In genomic region chr15:85443046-85443445, GRCh38 we compare ENCODE assay signal across 9 cellular contexts.
DNase-seq lines count a peak whose midpoint lies in the region; ATAC-seq, FAIRE-seq and TF ChIP-seq lines count a peak whose summit lies in the region.
"Had no signal": no experiment of that assay in that cellular context is flagged by ENCODE, and none has a peak within 500 bp of the region (broad histone marks: within the 10 kb centered on the region; RNA-seq: fewer than 3 reads in every experiment).

No MANE protein-coding gene starts in this region.

- no peak for FAIRE-seq in HepG2 (lab: Jason Lieb, UNC)
- FAIRE-seq in K562 (lab: Jason Lieb, UNC), result no peak

- no peak for ATAC-seq in HepG2
- no peak for ATAC-seq in right lobe of liver
- ATAC-seq in HG03097 (IDR thresholded peaks at IDR 0.05; ENCODE audit: low FRiP score, unreplicated experiment), result peak; percentile 46
- no peak for ATAC-seq in K562
- no peak for ATAC-seq in upper lobe of right lung

- TF ChIP-seq EP300 in HepG2 (IDR thresholded peaks at IDR 0.05; ENCODE audit: low read depth in 2 of 2, low read length in 2 of 2) (no peak), HepG2 (CRISPR knock-in tag; IDR thresholded peaks at IDR 0.05; ENCODE audit: borderline replicate concordance) (no peak), K562 (IDR thresholded peaks at IDR 0.05; ENCODE audit: low read length) (no peak)

- H3K4me3 ChIP-seq in HepG2 (replicated peaks in 1 of 3; ENCODE audit: insufficient read depth in 1 of 3, low read depth in 2 of 3, low read length in 3 of 3) (no peak overlapping the region), right lobe of liver (no peak overlapping the region), K562 (no peak overlapping the region), upper lobe of right lung (no peak overlapping the region)

- H3K79me2 ChIP-seq in HepG2 (ENCODE audit: insufficient read depth, low read length) (peaks cover 44% of the 10 kb centered on the region), K562 (ENCODE audit: control insufficient read depth, insufficient read depth, low read length) (no peaks in the 10 kb centered on the region)

- H3K36me3 ChIP-seq in HepG2 (replicated peaks in 1 of 2; ENCODE audit: control insufficient read depth in 1 of 2, insufficient read depth in 2 of 2, low read length in 2 of 2) (no peaks in the 10 kb centered on the region), right lobe of liver (no peaks in the 10 kb centered on the region), K562 (ENCODE audit: control insufficient read depth, insufficient read depth, low read length) (no peaks in the 10 kb centered on the region), upper lobe of right lung (no peaks in the 10 kb centered on the region)

- H3K9ac ChIP-seq in HepG2 (ENCODE audit: insufficient read depth, low read depth, low read length), result no peak overlapping the region; the same call in 1 of the 2 replicates
- H3K9ac ChIP-seq in K562 (ENCODE audit: insufficient read depth in 1 of 2, low read depth in 2 of 2, low read length in 2 of 2), result no peak overlapping the region

- H3K4me2 ChIP-seq in HepG2 (ENCODE audit: low read depth, low read length) (no peak overlapping the region), K562 (ENCODE audit: insufficient read depth, low read length) (no peak overlapping the region)

- BruUV-seq in HepG2 (replicated peaks; lab: Mats Ljungman, UMichigan) (no TSS peak), K562 (replicated peaks; lab: Mats Ljungman, UMichigan) (no TSS peak)

- 0 out of 2 replicates have a peak, but pooled peaks cover 4% of the 10 kb centered on the region for H4K20me1 ChIP-seq in HepG2 (ENCODE audit: insufficient read depth, low read length)
- H4K20me1 ChIP-seq in K562 (replicated peaks; ENCODE audit: control insufficient read depth, insufficient read depth, low read length), result no peaks in the 10 kb centered on the region

- TF ChIP-seq POLR2A in HepG2 (IDR thresholded peaks at IDR 0.05; ENCODE audit: insufficient read depth in 1 of 2, low read depth in 2 of 2, low read length in 2 of 2) (no peak), right lobe of liver (IDR thresholded peaks at IDR 0.05) (no peak), K562 (conservative IDR thresholded peaks at IDR 0.05) (no peak)

- CTCF ChIA-PET in HepG2 (lab: Yijun Ruan, JAX; ENCODE audit: low intra/inter-chr PET ratio, low total read pairs) (no interaction called here), K562 (lab: Yijun Ruan, JAX; ENCODE audit: low intra/inter-chr PET ratio) (no interaction called here)

- H2AFZ ChIP-seq in HepG2 (ENCODE audit: low read length) (no peak overlapping the region), K562 (ENCODE audit: low read depth, low read length) (no peak overlapping the region)

- POLR2A ChIA-PET in HepG2 (lab: Yijun Ruan, JAX) (interaction anchor here (0.8 to 1.4 kb wide), 2 partner anchors 14 to 30 kb away, joined by 3 read pairs; no protein-coding TSS in a partner anchor), K562 (lab: Yijun Ruan, JAX) (interaction anchor here (0.7 kb wide), 1 partner anchor 530 kb away, joined by 3 read pairs; no protein-coding TSS in a partner anchor)

- H3K27ac ChIP-seq in HepG2 (ENCODE audit: extremely low read length, insufficient read depth, low read length) (peak overlapping the region; percentile 78), right lobe of liver (no peak overlapping the region), K562 (ENCODE audit: extremely low read depth, low read depth, low read length) (no peak overlapping the region), upper lobe of right lung (peak overlapping the region; percentile 62)

- H3K27me3 ChIP-seq in HepG2 (ENCODE audit: control insufficient read depth in 1 of 2, insufficient read depth in 2 of 2, low read length in 2 of 2), result no peaks in the 10 kb centered on the region
- no peaks in the 10 kb centered on the region for H3K27me3 ChIP-seq in right lobe of liver
- no peaks in the 10 kb centered on the region for H3K27me3 ChIP-seq in K562 (ENCODE audit: control insufficient read depth in 2 of 2, insufficient read depth in 2 of 2, low read length in 2 of 2)
- no peaks in the 10 kb centered on the region for H3K27me3 ChIP-seq in upper lobe of right lung

- H3K9me3 ChIP-seq in HepG2 (ENCODE audit: low read length) (no peaks in the 10 kb centered on the region), right lobe of liver (no peaks in the 10 kb centered on the region), K562 (replicated peaks; ENCODE audit: control insufficient read depth, insufficient read depth, low read depth, low read length) (no peaks in the 10 kb centered on the region), upper lobe of right lung (no peaks in the 10 kb centered on the region)

- in situ Hi-C loops in HepG2 (cut with HindIII; ENCODE audit: extremely low pct_ligation_motif_present, low pct_unique_long_range_greater_than_20kb) (no loop called here), K562 (cut with MboI) (no loop called here)

- H3K4me1 ChIP-seq in HepG2 (ENCODE audit: insufficient read depth, low read length) (peaks cover 20% of the 10 kb centered on the region), right lobe of liver (peaks cover 0 to 3% (median 0%) of the 10 kb centered on the region in 4 donors), K562 (replicated peaks in 1 of 2; ENCODE audit: control insufficient read depth in 2 of 2, insufficient read depth in 2 of 2, low read length in 2 of 2) (no peaks in the 10 kb centered on the region), upper lobe of right lung (peaks cover 26% of the 10 kb centered on the region)

- no peaks in the 10 kb centered on the region for H3K9me1 ChIP-seq in K562 (ENCODE audit: control insufficient read depth, insufficient read depth, low read length)

- intact Hi-C loops in HepG2 (cut with micrococcal nuclease; ENCODE audit: unreplicated experiment) (no loop called here), right lobe of liver (cut with DNase I) (no loop called here), K562 (cut with micrococcal nuclease) (no loop called here), upper lobe of right lung (cut with DNase I) (no loop called here)

- TF ChIP-seq CTCF in HepG2 (CRISPR knock-in tag; IDR thresholded peaks at IDR 0.05) (no peak), right lobe of liver (IDR thresholded peaks at IDR 0.05) (no peak), K562 (IDR thresholded peaks at IDR 0.05 in 2 of 3, conservative IDR thresholded peaks at IDR 0.05 in 1 of 3; ENCODE audit: insufficient read depth in 2 of 3, low read depth in 1 of 3, low read length in 3 of 3) (no peak), upper lobe of right lung (IDR thresholded peaks at IDR 0.05) (no peak)

- TF ChIP-seq RAD21 in HepG2 (CRISPR knock-in tag; IDR thresholded peaks at IDR 0.05), result no peak
- no peak for TF ChIP-seq RAD21 in K562 (CRISPR knock-in tag; conservative IDR thresholded peaks at IDR 0.05 in 1 of 2, IDR thresholded peaks at IDR 0.05 in 1 of 2)

- DNase-seq in HepG2 (ENCODE audit: low spot score) (no peak), right lobe of liver (no peak), K562 (ENCODE audit: extremely low read depth in 1 of 4, low spot score in 3 of 4) (no peak), upper lobe of right lung (no peak), DMS53 treated with DMSO at 0.1 percent for 48 hours (lab: John Stamatoyannopoulos, UW; ENCODE audit: unreplicated experiment) (no peak), NCI-H2196 (lab: John Stamatoyannopoulos, UW; ENCODE audit: unreplicated experiment) (no peak), NCI-H1436 treated with DMSO at 0.1 percent for 48 hours (lab: John Stamatoyannopoulos, UW) (no peak)
- DNase-seq: CD8-positive, alpha-beta T cell had no signal

TF ChIP-seq in K562, 482 proteins besides CTCF, POLR2A, EP300 and RAD21:
- peak; percentile 23; the same call in 1 of the 2 replicates for TF ChIP-seq ATF3 (IDR thresholded peaks at IDR 0.05)
- TF ChIP-seq ATF3 (CRISPR knock-in tag; conservative IDR thresholded peaks at IDR 0.05), result no peak
- no peak for TF ChIP-seq CEBPG (CRISPR knock-in tag; IDR thresholded peaks at IDR 0.05)
- 0 out of 4 replicates have a peak, but pooled peaks of 1 of the 2 experiments have one; percentile 26 for TF ChIP-seq CEBPG (tag; conservative IDR thresholded peaks at IDR 0.05 in 1 of 2, IDR thresholded peaks at IDR 0.05 in 1 of 2)
- TF ChIP-seq SIN3A (IDR thresholded peaks at IDR 0.05; ENCODE audit: borderline replicate concordance in 2 of 2, control insufficient read depth in 1 of 2, low read depth in 2 of 2, low read length in 2 of 2), result no peak

Comparison
In these comparisons a context has a peak if more than half of its experiments do, and no peak if none do; other contexts are left out.
1. H3K27ac ChIP-seq: peak in HepG2 (single experiment) and upper lobe of right lung (single experiment); none in right lobe of liver (0 of 3) and K562 (single experiment).